In genomic region chr2:23772684-23773083, GRCh38 we compare ENCODE assay signal across 12 cellular contexts.
"Had no signal": no experiment of that assay in that cellular context is flagged by ENCODE, and none has a peak within 500 bp of the region (broad histone marks: within the 10 kb centered on the region; RNA-seq: fewer than 3 reads in every experiment).

No MANE protein-coding gene starts in this region.

- DNase-seq: activated CD4-positive, alpha-beta T cell treated with anti-CD3 and anti-CD28 coated beads, Interleukin-2, amount 10 ng/mL, durations not matched to agents 24 days and 14 days; activated naive CD4-positive, alpha-beta T cell treated with Interleukin-2 at 50 U/mL for 16 hours; activated naive CD8-positive, alpha-beta T cell treated with anti-CD3 and anti-CD28 coated beads, Interleukin-2, amount 50 U/mL, for 24 hours; foreskin keratinocyte; head of caudate nucleus; naive thymus-derived CD8-positive, alpha-beta T cell; nucleus accumbens; right cardiac atrium; small intestine; stomach had no signal

- H3K4me3 ChIP-seq: stomach, thoracic aorta had no signal

- ATAC-seq: activated naive CD8-positive, alpha-beta T cell treated with anti-CD3 and anti-CD28 coated beads, Interleukin-2, amount 50 U/mL, for 24 hours; foreskin keratinocyte; naive thymus-derived CD8-positive, alpha-beta T cell; right cardiac atrium; WTC11 had no signal
